ENCODE assay signal across 13 cellular contexts in genomic region chr7:125391921-125392320, GRCh38.
"Had no signal": no experiment of that assay in that cellular context is flagged by ENCODE, and none has a peak within 500 bp of the region (broad histone marks: within the 10 kb centered on the region; RNA-seq: fewer than 3 reads in every experiment).

No MANE protein-coding gene starts in this region.

- H3K4me3 ChIP-seq: breast epithelium, spleen, thoracic aorta had no signal

- H2AFZ ChIP-seq: parathyroid adenoma had no signal

- ATAC-seq: activated CD4-positive, alpha-beta T cell treated with anti-CD3 and anti-CD28 coated beads for 36 hours; left cardiac atrium; stimulated activated memory B cell treated with anti-CD40 and anti-IgM and Interleukin-4, amounts not matched to agents 10 μg/mL and 1 μg/mL and 100 μg/mL, for 72 hours had no signal

- DNase-seq: activated CD4-positive, alpha-beta T cell treated with anti-CD3 and anti-CD28 coated beads for 36 hours; activated CD4-positive, alpha-beta T cell treated with anti-CD3 and anti-CD28 coated beads, Interleukin-2, amount 50 U/mL, for 48 hours; activated naive CD4-positive, alpha-beta T cell treated with Interleukin-2 at 50 U/mL for 16 hours; anterior cingulate cortex; effector memory CD4-positive, alpha-beta T cell; foreskin fibroblast; left cardiac atrium; spleen; stimulated activated CD4-positive, alpha-beta T cell treated with anti-CD3 and anti-CD28 coated beads, Interleukin-4, amount 100 ng/mL, for 4 hours had no signal

- H3K36me3 ChIP-seq: breast epithelium, spleen, thoracic aorta had no signal

- H3K27me3 ChIP-seq: breast epithelium, spleen had no signal

- H3K9ac ChIP-seq: parathyroid adenoma had no signal

- H3K79me2 ChIP-seq: parathyroid adenoma had no signal

- H3K9me3 ChIP-seq: breast epithelium, thoracic aorta had no signal

- H3K27ac ChIP-seq: breast epithelium, parathyroid adenoma, spleen, thoracic aorta had no signal

- H3K4me1 ChIP-seq: breast epithelium, parathyroid adenoma, spleen had no signal
